In the genomic region with DNA sequence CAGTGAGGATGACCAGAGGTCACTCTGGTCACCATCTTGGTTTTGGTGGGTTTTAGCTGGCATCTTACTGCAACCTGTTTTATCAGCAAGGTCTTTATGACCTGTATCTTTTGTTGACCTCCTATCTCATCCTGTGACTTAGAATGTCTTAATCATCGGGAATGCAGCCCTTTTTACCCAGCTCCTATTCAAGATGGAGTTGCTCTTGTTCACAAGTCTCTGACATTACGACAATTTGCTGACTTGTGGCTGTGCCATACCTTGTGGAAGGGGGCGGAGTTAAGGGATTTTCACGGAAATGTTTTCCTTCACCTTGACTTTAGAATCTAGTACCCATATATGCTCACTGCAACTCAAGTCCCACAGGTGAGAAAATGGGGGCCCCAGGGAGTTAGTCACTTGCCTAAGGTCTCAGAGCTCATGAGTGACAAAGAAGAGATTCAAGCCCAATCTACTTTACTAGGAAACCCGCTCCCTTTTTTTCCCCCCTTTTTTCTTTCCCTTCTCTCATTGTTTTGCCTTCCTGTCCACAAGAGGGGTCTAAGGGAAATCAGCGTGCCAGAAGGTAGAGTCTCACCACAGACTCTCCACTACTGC, we compare ENCODE assay signal across 18 cellular contexts.
"Had no signal": no experiment of that assay in that cellular context is flagged by ENCODE, and none has a peak within 500 bp of the region (broad histone marks: within the 10 kb centered on the region; RNA-seq: fewer than 3 reads in every experiment).

No MANE protein-coding gene starts in this region.

- ATAC-seq: esophagus mucosa, left cardiac atrium, pancreas had no signal

- H3K9me3 Mint-ChIP-seq: activated T-helper 1 cell treated with anti-CD3 and anti-CD28 coated beads, Interleukin-12 subunit alpha, Interleukin-12 subunit beta, Interleukin-2, Interleukin-4 antibody, amounts not matched to agents 30 ng/mL and 10 ng/mL and 1 ng/mL, durations not matched to agents 14 hours and 24 hours and 36 hours; nephron progenitor cell had no signal

- DNase-seq: activated CD4-positive, CD25-positive, alpha-beta regulatory T cell treated with anti-CD3 and anti-CD28 coated beads, Interleukin-2, amount 50 U/mL, for 72 hours; activated naive CD4-positive, alpha-beta T cell; amniotic stem cell; cerebellar nuclear complex; glutamatergic neuron; left cardiac atrium; nephron progenitor cell; pancreas; stimulated activated CD4-positive, alpha-beta T cell treated with anti-CD3 and anti-CD28 coated beads, Interleukin-15, amount 100 ng/mL, for 24 hours; stimulated activated CD4-positive, alpha-beta T cell treated with anti-CD3 and anti-CD28 coated beads, Interleukin-4, amount 100 ng/mL, for 4 hours; SW 1271; T-helper 9 cell had no signal

- H3K27me3 ChIP-seq: pancreas had no signal

- H3K36me3 Mint-ChIP-seq: brain had no signal

- H3K4me3 Mint-ChIP-seq: activated T-helper 1 cell treated with anti-CD3 and anti-CD28 coated beads, Interleukin-12 subunit alpha, Interleukin-12 subunit beta, Interleukin-2, Interleukin-4 antibody, amounts not matched to agents 30 ng/mL and 10 ng/mL and 1 ng/mL, durations not matched to agents 14 hours and 24 hours and 36 hours; brain; nephron progenitor cell had no signal

- H3K27ac ChIP-seq: pancreas had no signal

- H3K27ac Mint-ChIP-seq: activated T-helper 1 cell treated with anti-CD3 and anti-CD28 coated beads, Interleukin-12 subunit alpha, Interleukin-12 subunit beta, Interleukin-2, Interleukin-4 antibody, amounts not matched to agents 30 ng/mL and 10 ng/mL and 1 ng/mL, durations not matched to agents 14 hours and 24 hours and 36 hours; nephron progenitor cell had no signal

- H3K36me3 ChIP-seq: pancreas had no signal

- H3K4me3 ChIP-seq: lung, pancreas had no signal

- H3K9me3 ChIP-seq: pancreas had no signal

- FAIRE-seq: endometrium, pancreas, urothelium cell line had no signal
